14 cellular contexts compared by ENCODE assay signal in genomic region chr17:39064374-39064773, GRCh38.
DNase-seq lines count a peak whose midpoint lies in the region; ATAC-seq and TF ChIP-seq lines count a peak whose summit lies in the region.
"Had no signal": no experiment of that assay in that cellular context is flagged by ENCODE, and none has a peak within 500 bp of the region (broad histone marks: within the 10 kb centered on the region; RNA-seq: fewer than 3 reads in every experiment).

No MANE protein-coding gene starts in this region.

- no peak for TF ChIP-seq CTCF in omental fat pad (IDR thresholded peaks at IDR 0.05)
- TF ChIP-seq CTCF in colonic mucosa (IDR thresholded peaks at IDR 0.05), result no peak
- no peak for TF ChIP-seq CTCF in GM10248 (IDR thresholded peaks at IDR 0.05; ENCODE audit: control extremely low read depth, extremely low read depth, low read depth, missing control alignments)

- H3K27me3 ChIP-seq in colonic mucosa, result no peaks in the 10 kb centered on the region

- no peak overlapping the region for H3K4me3 ChIP-seq in colonic mucosa
- H3K4me3 ChIP-seq: GM12878 had no signal

- POLR2A ChIA-PET in GM10248 (lab: Yijun Ruan, JAX), result interaction anchor here (0.5 kb wide), 1 partner anchor 88 kb away, joined by 3 read pairs; no protein-coding TSS in a partner anchor

- H3K4me1 ChIP-seq in colonic mucosa, result no peaks in the 10 kb centered on the region
- H3K4me1 ChIP-seq: BE2C had no signal

- CTCF ChIA-PET in GM10248 (lab: Yijun Ruan, JAX), result interaction anchor here (1.1 to 2.9 kb wide), 4 partner anchors 16 to 89 kb away, joined by 3 to 8 read pairs (median 4); no protein-coding TSS in a partner anchor

- intact Hi-C loops in colonic mucosa (cut with DNase I), result no loop called here

- H3K9ac ChIP-seq in colonic mucosa (ENCODE audit: low read depth in 2 of 2, low read length in 2 of 2), result no peak overlapping the region

- no peak overlapping the region for H3K27ac ChIP-seq in epithelial cell of prostate
- H3K27ac ChIP-seq in colonic mucosa, result no peak overlapping the region

- H3K36me3 ChIP-seq in colonic mucosa, result no peaks in the 10 kb centered on the region
- H3K36me3 ChIP-seq: BE2C had no signal

- DNase-seq in EH (ENCODE audit: low read depth) (peak; percentile 87), RKO (ENCODE audit: low spot score) (peak; percentile 66), epithelial cell of prostate (ENCODE audit: low read depth, low spot score) (peak; percentile 16), omental fat pad (ENCODE audit: low spot score) (no peak), colonic mucosa (no peak), GM10248 (ENCODE audit: extremely low spot score) (no peak)
- DNase-seq: activated CD4-positive, alpha-beta memory T cell treated with anti-CD3 and anti-CD28 coated beads for 36 hours; anterior cingulate cortex; BE2C; DMS53; NCI-H2171 had no signal

- ATAC-seq in omental fat pad (ENCODE audit: low FRiP score) (peak; percentile 38), HG03571 (IDR thresholded peaks at IDR 0.05; ENCODE audit: unreplicated experiment) (no peak), HG02885 (IDR thresholded peaks at IDR 0.05; ENCODE audit: poor library complexity, unreplicated experiment) (no peak)
- ATAC-seq: GM12878 had no signal

- no peaks in the 10 kb centered on the region for H3K9me3 ChIP-seq in colonic mucosa
- H3K9me3 ChIP-seq: BE2C had no signal

Comparison
In these comparisons a context has a peak if more than half of its experiments do, and no peak if none do; other contexts are left out.
1. DNase-seq: peak in EH (single experiment), RKO (single experiment) and epithelial cell of prostate (single experiment); none in omental fat pad (single experiment), colonic mucosa (single experiment) and GM10248 (single experiment).